In the genomic region with DNA sequence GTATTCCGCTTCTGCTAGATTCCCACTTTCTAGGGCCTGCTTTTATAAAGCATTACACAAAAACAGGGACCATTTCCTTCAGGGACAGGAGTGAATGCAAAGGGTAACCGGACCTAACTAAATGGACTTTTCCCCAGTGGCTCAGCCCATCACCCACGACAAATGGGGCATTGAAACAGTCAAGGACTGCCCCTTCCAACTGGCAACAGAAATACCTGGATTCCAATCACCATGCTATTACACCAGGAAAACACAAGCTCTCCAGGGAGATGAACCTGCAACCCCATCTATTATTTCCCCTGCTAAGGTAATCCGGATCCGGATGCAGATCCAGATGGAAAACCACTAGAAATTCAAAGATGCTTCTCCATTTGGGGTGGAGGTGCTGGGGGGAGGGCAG, we compare ENCODE assay signal across 8 cellular contexts. TPM values are rescaled to one million over a fixed set of nuclear protein-coding genes. Genes with fewer than 3 reads are reported as not detected.
A peak's percentile ranks its signal among the peaks of the same experiment; 100 is the strongest.
DNase-seq lines count a peak whose midpoint lies in the region; ATAC-seq and TF ChIP-seq lines count a peak whose summit lies in the region.

No MANE protein-coding gene starts in this region.

- POLR2A ChIA-PET in A673 (lab: Charles Lee; ENCODE audit: low non-redundant PET) = no interaction called here

- intact Hi-C loops in A673 (cut with micrococcal nuclease; ENCODE audit: unreplicated experiment) (loop anchor here (2.0 to 10.0 kb wide), 3 partner anchors 157 to 357 kb away; a partner anchor contains a TSS), lower lobe of right lung (cut with DNase I) (no loop called here)

- TF ChIP-seq CTCF in A673 (conservative IDR thresholded peaks at IDR 0.05; ENCODE audit: low read depth, low read length) = no peak
- TF ChIP-seq CTCF in astrocyte of the cerebellum (IDR thresholded peaks at IDR 0.05; ENCODE audit: low read depth, low read length, missing control alignments) = no peak
- TF ChIP-seq CTCF in lower lobe of right lung (IDR thresholded peaks at IDR 0.05) = no peak

- peak overlapping the region; percentile 88 for H3K27ac ChIP-seq in A673 (ENCODE audit: low read depth, low read length, poor library complexity, severe bottlenecking)
- H3K27ac ChIP-seq in lower lobe of right lung = peak overlapping the region; percentile 90

- ATAC-seq in lower lobe of right lung (no peak), GM19397 (IDR thresholded peaks at IDR 0.05; ENCODE audit: unreplicated experiment) (no peak), GM21825 (IDR thresholded peaks at IDR 0.05; ENCODE audit: unreplicated experiment) (no peak)

- H3K9me3 ChIP-seq in A673 (ENCODE audit: low read depth, low read length, poor library complexity, severe bottlenecking) = no peaks in the 10 kb centered on the region
- H3K9me3 ChIP-seq in lower lobe of right lung = no peaks in the 10 kb centered on the region

- no peaks in the 10 kb centered on the region for H3K27me3 ChIP-seq in A673 (replicated peaks; ENCODE audit: insufficient read depth, low read depth, low read length, poor library complexity)
- H3K27me3 ChIP-seq in H7 (ENCODE audit: control insufficient read depth, insufficient read depth, low read length) = no peaks in the 10 kb centered on the region
- no peaks in the 10 kb centered on the region for H3K27me3 ChIP-seq in lower lobe of right lung (ENCODE audit: low read depth)

- H3K4me3 ChIP-seq in A673 (ENCODE audit: low read depth, low read length, poor library complexity, severe bottlenecking) (peak overlapping the region; percentile 86), H7 (ENCODE audit: insufficient read depth, low read depth, low read length) (peak overlapping the region; percentile 87), astrocyte of the cerebellum (ENCODE audit: low read depth, low read length) (peak overlapping the region; percentile 97), lower lobe of right lung (peak overlapping the region; percentile 93)

- H3K4me1 ChIP-seq in A673 (ENCODE audit: insufficient read depth, low read length, poor library complexity, severe bottlenecking) = peaks cover 40% of the 10 kb centered on the region
- H3K4me1 ChIP-seq in lower lobe of right lung = peaks cover 44% of the 10 kb centered on the region

- BruUV-seq in A673 (replicated peaks; lab: Mats Ljungman, UMichigan) = no TSS peak

- DNase-seq in A673 (ENCODE audit: low spot score) = no peak
- peak; percentile 30 for DNase-seq in H7
- DNase-seq in astrocyte of the cerebellum (ENCODE audit: low read depth) = no peak
- DNase-seq in lower lobe of right lung = no peak
- no peak for DNase-seq in activated CD4-positive, CD25-positive, alpha-beta regulatory T cell treated with anti-CD3 and anti-CD28 coated beads, Interleukin-2, amount 50 U/mL, for 72 hours
- DNase-seq in foreskin melanocyte = no peak

- in situ Hi-C loops in astrocyte of the cerebellum (cut with HindIII; ENCODE audit: low sequenced_read_pairs) = no loop called here

- CTCF ChIA-PET in A673 (lab: Charles Lee) = no interaction called here

- H3K36me3 ChIP-seq in A673 (ENCODE audit: insufficient read depth, low read length, poor library complexity, severe bottlenecking) (peaks cover 11% of the 10 kb centered on the region), H7 (replicated peaks; ENCODE audit: control insufficient read depth, insufficient read depth, low read length) (no peaks in the 10 kb centered on the region; the same call in 1 of the 2 replicates), lower lobe of right lung (peaks cover 5% of the 10 kb centered on the region)

RNA-seq across cellular contexts. Expression of a gene that starts 1.0 kb away (rescaled TPM):
- total RNA-seq in A673 (2021) (80.8 and 95.7 TPM in 2 replicates), lower lobe of right lung (21.8 TPM)
- total RNA-seq in H7 (2014; rRNA removed; shearing (Covaris generic)) = 54.5 and 91.7 TPM in 2 replicates

RNA-seq across cellular contexts. Expression of a gene that starts 1.3 kb away (rescaled TPM):
- total RNA-seq in A673 (2021) (21.9 and 26.3 TPM in 2 replicates), lower lobe of right lung (12.7 TPM)
- 14.1 and 20.8 TPM in 2 replicates for total RNA-seq in H7 (2014; rRNA removed; shearing (Covaris generic))

RNA-seq across cellular contexts. Expression of a gene that starts 39.7 kb away (rescaled TPM):
- total RNA-seq in A673 (2021) (136 and 140 TPM in 2 replicates), lower lobe of right lung (83.5 TPM)
- 167 and 217 TPM in 2 replicates for total RNA-seq in H7 (2014; rRNA removed; shearing (Covaris generic))
